Comparison of ENCODE assay signal across 16 cellular contexts in the genomic region with DNA sequence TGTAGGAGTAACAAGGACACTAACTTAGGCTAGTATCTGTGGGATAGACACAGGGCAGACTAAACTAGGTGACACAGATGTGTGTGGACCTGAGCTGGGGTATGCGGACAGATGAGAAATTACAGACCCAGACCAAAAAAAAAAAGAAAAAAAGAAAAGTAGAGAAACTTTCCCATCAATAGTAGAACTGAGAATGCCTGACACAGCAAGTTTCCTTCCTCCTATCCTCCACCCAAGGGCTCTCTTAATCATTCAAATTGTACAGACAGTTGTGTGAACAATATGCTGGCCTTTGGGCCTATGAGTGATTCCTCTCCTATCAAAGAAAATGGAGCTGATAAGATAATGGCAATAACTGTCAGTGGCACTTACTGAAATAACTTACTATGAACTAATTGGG.
DNase-seq lines count a peak whose midpoint lies in the region; ATAC-seq, FAIRE-seq and TF ChIP-seq lines count a peak whose summit lies in the region.
"Had no signal": no experiment of that assay in that cellular context is flagged by ENCODE, and none has a peak within 500 bp of the region (broad histone marks: within the 10 kb centered on the region; RNA-seq: fewer than 3 reads in every experiment).

No MANE protein-coding gene starts in this region.

- H3K27ac ChIP-seq in A549 (no peak overlapping the region), small intestine (ENCODE audit: low read depth in 1 of 2, low read length in 1 of 2) (no peak overlapping the region)
- H3K27ac ChIP-seq: GM23248 had no signal

- peak overlapping the region; percentile 45 for H3K27ac Mint-ChIP-seq in activated T-helper 17 cell treated with anti-CD3 and anti-CD28 coated beads, Interleukin-2, amount 50 U/mL, for 72 hours
- H3K27ac Mint-ChIP-seq: CD4-positive, alpha-beta T cell; IgD-negative memory B cell had no signal

- H3K9me3 ChIP-seq in A549: no peaks in the 10 kb centered on the region
- no peaks in the 10 kb centered on the region for H3K9me3 ChIP-seq in small intestine (ENCODE audit: control insufficient read depth, low read depth)

- H3K4me3 ChIP-seq in A549: no peak overlapping the region
- no peak overlapping the region for H3K4me3 ChIP-seq in small intestine (ENCODE audit: low read depth in 1 of 2, low read length in 2 of 2)
- H3K4me3 ChIP-seq: GM23248 had no signal

- TF ChIP-seq CTCF in A549 (IDR thresholded peaks at IDR 0.05): no peak

- TF ChIP-seq POLR2A in A549 (IDR thresholded peaks at IDR 0.05; ENCODE audit: low read length): no peak

- no peak for TF ChIP-seq RAD21 in A549 (conservative IDR thresholded peaks at IDR 0.05 in 1 of 2, IDR thresholded peaks at IDR 0.05 in 1 of 2)

- POLR2A ChIA-PET in A549 (lab: Yijun Ruan, JAX): no interaction called here

- peaks cover 4% of the 10 kb centered on the region for H3K4me1 Mint-ChIP-seq in activated T-helper 17 cell treated with anti-CD3 and anti-CD28 coated beads, Interleukin-2, amount 50 U/mL, for 72 hours

- DNase-seq in A549 (ENCODE audit: low read depth in 1 of 2, low spot score in 1 of 2): no peak
- peak; percentile 7 for DNase-seq in RPMI8226
- peak; percentile 17 for DNase-seq in small intestine
- DNase-seq in epidermal melanocyte (ENCODE audit: insufficient read length, low spot score): no peak
- DNase-seq in NK-92 treated with Interleukin-12 subunit alpha and Interleukin-12 subunit beta, amount 100 ng/mL, for 24 hours (lab: John Stamatoyannopoulos, UW): no peak
- DNase-seq: 8988T; ACHN; C1 segment of cervical spinal cord; Calu3; CD4-positive, alpha-beta T cell; DMS 273 treated with DMSO at 0.1 percent for 48 hours; GM23248 had no signal

- H3K36me3 ChIP-seq in small intestine (ENCODE audit: control insufficient read depth in 2 of 2, insufficient read depth in 2 of 2, low read length in 2 of 2): no peaks in the 10 kb centered on the region

- WGBS in A549 (ENCODE audit: missing lambda C conversion rate): 86% methylated on average over 1 of the region's 1 CpG
- WGBS in small intestine, 3 donors: 80 to 100% (median 89%) methylated on average over 1 of the region's 1 CpG

- FAIRE-seq in A549 (lab: Jason Lieb, UNC): no peak
- no peak for FAIRE-seq in small intestine (lab: Jason Lieb, UNC)
- FAIRE-seq: H54 had no signal

- CTCF ChIA-PET in A549 (lab: Yijun Ruan, JAX): interaction anchor here (0.7 kb wide), 1 partner anchor 188 kb away, joined by 3 read pairs; no protein-coding TSS in a partner anchor

- no peaks in the 10 kb centered on the region for H3K4me1 ChIP-seq in A549
- peaks cover 0 to 1% of the 10 kb centered on the region in 2 donors for H3K4me1 ChIP-seq in small intestine (ENCODE audit: control insufficient read depth in 2 of 2, insufficient read depth in 1 of 2, low read depth in 1 of 2, low read length in 1 of 2)

- no peak for TF ChIP-seq EP300 in A549 (IDR thresholded peaks at IDR 0.05)

- no peaks in the 10 kb centered on the region for H3K27me3 ChIP-seq in small intestine (ENCODE audit: control insufficient read depth in 2 of 2, insufficient read depth in 2 of 2, low read length in 2 of 2)

- H3K4me3 Mint-ChIP-seq in activated T-helper 17 cell treated with anti-CD3 and anti-CD28 coated beads, Interleukin-2, amount 50 U/mL, for 72 hours: no peak overlapping the region
- H3K4me3 Mint-ChIP-seq: CD4-positive, alpha-beta T cell; IgD-negative memory B cell had no signal

- no peaks in the 10 kb centered on the region for H3K36me3 Mint-ChIP-seq in activated T-helper 17 cell treated with anti-CD3 and anti-CD28 coated beads, Interleukin-2, amount 50 U/mL, for 72 hours (ENCODE audit: low read depth)

- no peaks in the 10 kb centered on the region for H3K27me3 Mint-ChIP-seq in activated T-helper 17 cell treated with anti-CD3 and anti-CD28 coated beads, Interleukin-2, amount 50 U/mL, for 72 hours
- H3K27me3 Mint-ChIP-seq: CD4-positive, alpha-beta T cell; IgD-negative memory B cell had no signal

- H3K4me2 ChIP-seq in A549: no peak overlapping the region

- ATAC-seq in A549: no peak
- no peak for ATAC-seq in activated T-helper 17 cell treated with anti-CD3 and anti-CD28 coated beads, Interleukin-2, amount 50 U/mL, for 72 hours (replicated peaks)
- no peak for ATAC-seq in SK-N-SH treated with all-trans-retinoic acid at 6 μM for 48 hours

- H3K9me3 Mint-ChIP-seq in activated T-helper 17 cell treated with anti-CD3 and anti-CD28 coated beads, Interleukin-2, amount 50 U/mL, for 72 hours: peaks cover 4% of the 10 kb centered on the region
- H3K9me3 Mint-ChIP-seq: CD4-positive, alpha-beta T cell; IgD-negative memory B cell had no signal

TF ChIP-seq in A549, 52 proteins besides CTCF, POLR2A, EP300 and RAD21:
- peak; percentile 15 for TF ChIP-seq MAFK (IDR thresholded peaks at IDR 0.05; ENCODE audit: partially characterized antibody)
- TF ChIP-seq, protein P1, sequence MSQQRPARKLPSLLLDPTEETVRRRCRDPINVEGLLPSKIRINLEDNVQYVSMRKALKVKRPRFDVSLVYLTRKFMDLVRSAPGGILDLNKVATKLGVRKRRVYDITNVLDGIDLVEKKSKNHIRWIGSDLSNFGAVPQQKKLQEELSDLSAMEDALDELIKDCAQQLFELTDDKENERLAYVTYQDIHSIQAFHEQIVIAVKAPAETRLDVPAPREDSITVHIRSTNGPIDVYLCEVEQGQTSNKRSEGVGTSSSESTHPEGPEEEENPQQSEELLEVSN (IDR thresholded peaks at IDR 0.05; ENCODE audit: borderline replicate concordance, low read depth): no peak

TF ChIP-seq in SK-N-SH treated with all-trans-retinoic acid at 6 μM for 48 hours, 23 proteins besides CTCF, POLR2A, EP300 and RAD21 (continues in another document):
- TF ChIP-seq ISL1 (CRISPR knock-in tag; IDR thresholded peaks at IDR 0.05) (no peak), OSR1 (CRISPR knock-in tag; IDR thresholded peaks at IDR 0.05) (no peak), ESRRG (CRISPR knock-in tag; IDR thresholded peaks at IDR 0.05) (no peak), TOX (CRISPR knock-in tag; IDR thresholded peaks at IDR 0.05; ENCODE audit: borderline replicate concordance) (no peak), GLIS3 (CRISPR knock-in tag; IDR thresholded peaks at IDR 0.05) (no peak), ZNF565 (CRISPR knock-in tag; conservative IDR thresholded peaks at IDR 0.05; ENCODE audit: low read depth) (no peak), SNAI2 (CRISPR knock-in tag; IDR thresholded peaks at IDR 0.05) (no peak), ZFP30 (CRISPR knock-in tag; IDR thresholded peaks at IDR 0.05) (no peak), TCF4 (CRISPR knock-in tag; IDR thresholded peaks at IDR 0.05; ENCODE audit: borderline replicate concordance) (no peak), ZNF70 (CRISPR knock-in tag; IDR thresholded peaks at IDR 0.05) (no peak), ARNTL (CRISPR knock-in tag; IDR thresholded peaks at IDR 0.05; ENCODE audit: borderline replicate concordance, low read depth) (no peak), RARB (CRISPR knock-in tag; IDR thresholded peaks at IDR 0.05) (no peak), ZFP3 (CRISPR knock-in tag; IDR thresholded peaks at IDR 0.05) (no peak), ZNF8 (CRISPR knock-in tag; IDR thresholded peaks at IDR 0.05) (no peak), PPARA (CRISPR knock-in tag; IDR thresholded peaks at IDR 0.05; ENCODE audit: borderline replicate concordance) (no peak)
- TF ChIP-seq, protein P2, sequence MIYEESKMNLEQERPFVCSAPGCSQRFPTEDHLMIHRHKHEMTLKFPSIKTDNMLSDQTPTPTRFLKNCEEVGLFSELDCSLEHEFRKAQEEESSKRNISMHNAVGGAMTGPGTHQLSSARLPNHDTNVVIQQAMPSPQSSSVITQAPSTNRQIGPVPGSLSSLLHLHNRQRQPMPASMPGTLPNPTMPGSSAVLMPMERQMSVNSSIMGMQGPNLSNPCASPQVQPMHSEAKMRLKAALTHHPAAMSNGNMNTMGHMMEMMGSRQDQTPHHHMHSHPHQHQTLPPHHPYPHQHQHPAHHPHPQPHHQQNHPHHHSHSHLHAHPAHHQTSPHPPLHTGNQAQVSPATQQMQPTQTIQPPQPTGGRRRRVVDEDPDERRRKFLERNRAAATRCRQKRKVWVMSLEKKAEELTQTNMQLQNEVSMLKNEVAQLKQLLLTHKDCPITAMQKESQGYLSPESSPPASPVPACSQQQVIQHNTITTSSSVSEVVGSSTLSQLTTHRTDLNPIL (CRISPR knock-in tag; IDR thresholded peaks at IDR 0.05; ENCODE audit: low read depth): no peak
- TF ChIP-seq, protein P3, sequence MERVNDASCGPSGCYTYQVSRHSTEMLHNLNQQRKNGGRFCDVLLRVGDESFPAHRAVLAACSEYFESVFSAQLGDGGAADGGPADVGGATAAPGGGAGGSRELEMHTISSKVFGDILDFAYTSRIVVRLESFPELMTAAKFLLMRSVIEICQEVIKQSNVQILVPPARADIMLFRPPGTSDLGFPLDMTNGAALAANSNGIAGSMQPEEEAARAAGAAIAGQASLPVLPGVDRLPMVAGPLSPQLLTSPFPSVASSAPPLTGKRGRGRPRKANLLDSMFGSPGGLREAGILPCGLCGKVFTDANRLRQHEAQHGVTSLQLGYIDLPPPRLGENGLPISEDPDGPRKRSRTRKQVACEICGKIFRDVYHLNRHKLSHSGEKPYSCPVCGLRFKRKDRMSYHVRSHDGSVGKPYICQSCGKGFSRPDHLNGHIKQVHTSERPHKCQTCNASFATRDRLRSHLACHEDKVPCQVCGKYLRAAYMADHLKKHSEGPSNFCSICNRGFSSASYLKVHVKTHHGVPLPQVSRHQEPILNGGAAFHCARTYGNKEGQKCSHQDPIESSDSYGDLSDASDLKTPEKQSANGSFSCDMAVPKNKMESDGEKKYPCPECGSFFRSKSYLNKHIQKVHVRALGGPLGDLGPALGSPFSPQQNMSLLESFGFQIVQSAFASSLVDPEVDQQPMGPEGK (CRISPR knock-in tag; IDR thresholded peaks at IDR 0.05; ENCODE audit: borderline replicate concordance): no peak
- TF ChIP-seq, protein P4, sequence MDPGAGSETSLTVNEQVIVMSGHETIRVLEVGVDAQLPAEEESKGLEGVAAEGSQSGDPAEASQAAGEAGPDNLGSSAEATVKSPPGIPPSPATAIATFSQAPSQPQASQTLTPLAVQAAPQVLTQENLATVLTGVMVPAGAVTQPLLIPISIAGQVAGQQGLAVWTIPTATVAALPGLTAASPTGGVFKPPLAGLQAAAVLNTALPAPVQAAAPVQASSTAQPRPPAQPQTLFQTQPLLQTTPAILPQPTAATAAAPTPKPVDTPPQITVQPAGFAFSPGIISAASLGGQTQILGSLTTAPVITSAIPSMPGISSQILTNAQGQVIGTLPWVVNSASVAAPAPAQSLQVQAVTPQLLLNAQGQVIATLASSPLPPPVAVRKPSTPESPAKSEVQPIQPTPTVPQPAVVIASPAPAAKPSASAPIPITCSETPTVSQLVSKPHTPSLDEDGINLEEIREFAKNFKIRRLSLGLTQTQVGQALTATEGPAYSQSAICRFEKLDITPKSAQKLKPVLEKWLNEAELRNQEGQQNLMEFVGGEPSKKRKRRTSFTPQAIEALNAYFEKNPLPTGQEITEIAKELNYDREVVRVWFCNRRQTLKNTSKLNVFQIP (CRISPR knock-in tag; IDR thresholded peaks at IDR 0.05; ENCODE audit: borderline replicate concordance, low read depth): no peak

Comparison
In these comparisons a context has a peak if more than half of its experiments do, and no peak if none do; other contexts are left out.
1. DNase-seq: peak in RPMI8226 (single experiment) and small intestine (single experiment); none in A549 (0 of 2), epidermal melanocyte (single experiment) and NK-92 treated with Interleukin-12 subunit alpha and Interleukin-12 subunit beta, amount 100 ng/mL, for 24 hours (single experiment).